6 cellular contexts compared by ENCODE assay signal in the genomic region with DNA sequence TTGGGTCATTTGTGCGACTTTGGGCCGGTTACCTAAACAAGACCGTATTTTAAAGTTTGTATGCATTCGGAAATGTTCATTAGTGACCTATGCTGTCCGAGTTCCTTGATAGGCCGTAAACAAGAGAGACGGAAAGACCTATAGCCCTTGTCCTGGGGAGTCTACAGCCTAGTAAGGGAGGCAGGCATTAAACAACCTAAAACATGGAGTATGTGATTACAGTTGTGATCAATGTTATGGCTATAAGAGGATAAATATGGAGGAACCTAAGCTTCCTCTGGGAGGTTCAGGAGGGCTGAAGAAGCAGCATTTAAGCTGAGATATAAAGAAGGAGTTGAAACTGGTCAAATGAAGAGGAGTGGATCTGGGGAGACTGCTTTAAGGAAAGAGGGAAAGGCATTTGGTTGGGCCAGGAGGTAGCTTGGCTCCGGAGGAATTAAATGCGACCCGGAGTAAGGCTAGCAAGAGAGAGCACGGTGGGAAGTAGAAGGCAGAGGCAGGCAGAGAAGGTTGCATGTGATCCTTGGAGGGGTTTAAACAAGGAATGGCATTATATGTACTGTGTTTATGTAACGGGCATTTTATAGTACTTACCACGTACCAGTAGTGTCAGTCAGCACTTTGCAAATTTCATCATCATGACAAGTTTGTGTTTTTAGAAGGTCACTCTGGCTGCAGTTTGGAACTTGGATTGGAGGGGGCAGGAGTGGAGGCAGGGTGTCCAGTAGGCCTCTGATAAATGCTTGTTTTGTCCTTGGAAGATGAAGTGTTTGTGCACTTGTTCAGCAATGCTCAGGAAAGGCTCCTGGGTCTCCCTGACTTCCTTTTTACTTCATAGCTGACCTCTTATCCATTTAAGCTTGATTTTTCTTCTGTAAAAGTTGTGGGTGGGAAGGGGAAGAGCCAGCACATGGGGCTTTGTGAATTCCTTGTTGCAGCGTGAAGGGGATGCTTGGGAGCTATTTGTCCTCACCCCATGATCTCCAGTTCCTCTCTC. TPM values are rescaled to one million over a fixed set of nuclear protein-coding genes. Genes with fewer than 3 reads are reported as not detected.
DNase-seq lines count a peak whose midpoint lies in the region; ATAC-seq lines count a peak whose summit lies in the region.

No MANE protein-coding gene starts in this region.

- peak overlapping the region; percentile 59 for H3K4me3 ChIP-seq in mesodermal cell (ENCODE audit: extremely low read depth, insufficient read depth, low read length, poor library complexity, severe bottlenecking)

- no peaks in the 10 kb centered on the region for H3K9me3 ChIP-seq in mesodermal cell (ENCODE audit: control insufficient read depth, low read length)

- 82 to 84% methylated on average over 13 to 14 of the region's 14 CpGs for WGBS in mesodermal cell (ENCODE audit: insufficient coverage in 2 of 2), 2 experiments

- peak overlapping the region; percentile 55 to 59 for H3K27ac Mint-ChIP-seq in activated naive CD4-positive, alpha-beta T cell treated with anti-CD3 and anti-CD28 coated beads, Interleukin-2, amount 50 U/mL, for 72 hours

- no peak for ATAC-seq in activated naive CD4-positive, alpha-beta T cell treated with anti-CD3 and anti-CD28 coated beads, Interleukin-2, amount 50 U/mL, for 72 hours
- ATAC-seq in HG02973 (IDR thresholded peaks at IDR 0.05; ENCODE audit: unreplicated experiment) (no peak), HG03097 (IDR thresholded peaks at IDR 0.05; ENCODE audit: low FRiP score, unreplicated experiment) (no peak)

- no peaks in the 10 kb centered on the region for H3K36me3 ChIP-seq in mesodermal cell (ENCODE audit: control insufficient read depth, insufficient read depth, low read length)

- no peaks in the 10 kb centered on the region for H3K36me3 Mint-ChIP-seq in activated naive CD4-positive, alpha-beta T cell treated with anti-CD3 and anti-CD28 coated beads, Interleukin-2, amount 50 U/mL, for 72 hours

- peaks cover 15% of the 10 kb centered on the region for H3K4me1 ChIP-seq in mesodermal cell (ENCODE audit: control insufficient read depth, insufficient read depth, low read length, poor library complexity, severe bottlenecking)

- peak overlapping the region; percentile 89 for H3K27ac ChIP-seq in mesodermal cell (ENCODE audit: low read depth, low read length, severe bottlenecking)

- DNase-seq in GM04503 (ENCODE audit: low read depth), result peak; percentile 45
- DNase-seq in activated naive CD4-positive, alpha-beta T cell treated with anti-CD3 and anti-CD28 coated beads, Interleukin-2, amount 50 U/mL, for 72 hours (ENCODE audit: low spot score in 2 of 2), result no peak
- DNase-seq in activated CD4-positive, CD25-positive, alpha-beta regulatory T cell treated with anti-CD3 and anti-CD28 coated beads, Interleukin-2, amount 50 U/mL, for 72 hours, result no peak

- H3K9me3 Mint-ChIP-seq in activated naive CD4-positive, alpha-beta T cell treated with anti-CD3 and anti-CD28 coated beads, Interleukin-2, amount 50 U/mL, for 72 hours, result no peaks in the 10 kb centered on the region

RNA-seq across cellular contexts. Expression of a gene that starts 1.0 kb away (rescaled TPM):
- total RNA-seq in activated naive CD4-positive, alpha-beta T cell treated with anti-CD3 and anti-CD28 coated beads, Interleukin-2, amount 50 U/mL, for 72 hours, result 1 to 10 TPM; 2.2 to 2.8 TPM
- 4.1 TPM for polyA plus RNA-seq in mesodermal cell (2013, experiment 1 of 2)
- polyA plus RNA-seq in mesodermal cell (2013, experiment 2 of 2), result 3.9 TPM

RNA-seq across cellular contexts. Expression of a gene that starts 25.4 kb away (rescaled TPM):
- total RNA-seq in activated naive CD4-positive, alpha-beta T cell treated with anti-CD3 and anti-CD28 coated beads, Interleukin-2, amount 50 U/mL, for 72 hours, result 1 to 10 TPM in 1 of 2 donors, under 1 TPM in 1; 0.57 to 7.1 TPM
- polyA plus RNA-seq in mesodermal cell (2013, experiment 1 of 2), result 48.3 TPM
- polyA plus RNA-seq in mesodermal cell (2013, experiment 2 of 2), result 43.2 TPM

RNA-seq across cellular contexts. Expression of a gene that starts 47.6 kb away (rescaled TPM):
- 10 to 100 TPM in 1 of 2 donors, 1 to 10 TPM in 1; 9.7 to 13.6 TPM for total RNA-seq in activated naive CD4-positive, alpha-beta T cell treated with anti-CD3 and anti-CD28 coated beads, Interleukin-2, amount 50 U/mL, for 72 hours
- polyA plus RNA-seq in mesodermal cell (2013, experiment 1 of 2), result 25.2 TPM
- polyA plus RNA-seq in mesodermal cell (2013, experiment 2 of 2), result 23.1 TPM

RNA-seq across cellular contexts. Expression of a gene that starts 48.8 kb away (rescaled TPM):
- 10 to 100 TPM; 28.0 to 29.3 TPM for total RNA-seq in activated naive CD4-positive, alpha-beta T cell treated with anti-CD3 and anti-CD28 coated beads, Interleukin-2, amount 50 U/mL, for 72 hours
- polyA plus RNA-seq in mesodermal cell (2013, experiment 1 of 2), result 18.5 TPM
- polyA plus RNA-seq in mesodermal cell (2013, experiment 2 of 2), result 16.0 TPM

RNA-seq across cellular contexts. Expression of a gene that starts 54.8 kb away (rescaled TPM):
- total RNA-seq in activated naive CD4-positive, alpha-beta T cell treated with anti-CD3 and anti-CD28 coated beads, Interleukin-2, amount 50 U/mL, for 72 hours, result 1 to 10 TPM; 1.1 to 6.0 TPM
- polyA plus RNA-seq in mesodermal cell (2013, experiment 1 of 2), result 17.3 TPM
- 15.0 TPM for polyA plus RNA-seq in mesodermal cell (2013, experiment 2 of 2)
